In genomic region chr12:108235231-108235959, GRCh38 we compare ENCODE assay signal across 23 cellular contexts.
A peak's percentile ranks its signal among the peaks of the same experiment; 100 is the strongest.
DNase-seq lines count a peak whose midpoint lies in the region; ATAC-seq and TF ChIP-seq lines count a peak whose summit lies in the region.
"Had no signal": no experiment of that assay in that cellular context is flagged by ENCODE, and none has a peak within 500 bp of the region (broad histone marks: within the 10 kb centered on the region; RNA-seq: fewer than 3 reads in every experiment).

No MANE protein-coding gene starts in this region.

- POLR2A ChIA-PET in PC-9 (lab: Charles Lee; ENCODE audit: unreplicated experiment): no interaction called here

- no peaks in the 10 kb centered on the region for H4K20me1 ChIP-seq in PC-9 (ENCODE audit: insufficient read depth)

- no peak overlapping the region for H3K9ac ChIP-seq in HUES64 (ENCODE audit: low read depth, low read length)
- H3K9ac ChIP-seq: KMS-11, SK-N-SH had no signal

- H3K27ac ChIP-seq in HUES64 (ENCODE audit: low read depth, low read length) (peak overlapping the region; percentile 78), substantia nigra (ENCODE audit: low read depth, low read length, poor library complexity, severe bottlenecking) (no peak overlapping the region), PC-9 (no peak overlapping the region)
- H3K27ac ChIP-seq: 22Rv1, HL-60, KMS-11 had no signal

- H3K4me2 ChIP-seq in PC-9: no peak overlapping the region
- H3K4me2 ChIP-seq: KMS-11, SK-N-SH had no signal

- H3K9me3 Mint-ChIP-seq in glutamatergic neuron (ENCODE audit: unreplicated experiment) (peaks cover 5% of the 10 kb centered on the region), neural crest cell (no peaks in the 10 kb centered on the region)
- H3K9me3 Mint-ChIP-seq: CD8-positive, alpha-beta T cell had no signal

- BruUV-seq in PC-9 (replicated peaks; lab: Mats Ljungman, UMichigan): no TSS peak

- peak; percentile 16 for DNase-seq in NCI-H2227 (lab: John Stamatoyannopoulos, UW; ENCODE audit: unreplicated experiment)
- no peak for DNase-seq in NCI-H2227 treated with DMSO at 0.1 percent for 48 hours (lab: John Stamatoyannopoulos, UW)
- no peak for DNase-seq in glutamatergic neuron
- DNase-seq in neural crest cell (ENCODE audit: low read depth, low spot score): no peak
- DNase-seq in substantia nigra (lab: John Stamatoyannopoulos, UW): no peak
- no peak for DNase-seq in PC-9
- DNase-seq: CD8-positive, alpha-beta T cell; DND-41; GDM1; IMR-90; NCI-H1105 treated with DMSO at 0.1 percent for 48 hours; NCI-H2029 treated with DMSO at 0.1 percent for 48 hours; NCI-H2171; NCI-H446; NCI-H69; SIG-M5; SK-N-SH had no signal

- no peaks in the 10 kb centered on the region for H3K9me2 ChIP-seq in PC-9 (ENCODE audit: insufficient read depth)
- H3K9me2 ChIP-seq: SK-N-SH had no signal

- ATAC-seq in HG02759 (IDR thresholded peaks at IDR 0.05; ENCODE audit: unreplicated experiment): no peak
- ATAC-seq: CD8-positive, alpha-beta T cell; Panc1 had no signal

- H3K4me1 Mint-ChIP-seq in glutamatergic neuron (ENCODE audit: low read depth, unreplicated experiment): peaks cover 14% of the 10 kb centered on the region
- H3K4me1 Mint-ChIP-seq in neural crest cell: peaks cover 19% of the 10 kb centered on the region

- 7% methylated on average over 5 of the region's 5 CpGs for WGBS in HUES64

- H3K27me3 Mint-ChIP-seq in glutamatergic neuron (ENCODE audit: unreplicated experiment) (peaks cover 10% of the 10 kb centered on the region), neural crest cell (ENCODE audit: low read depth) (peaks cover 57% of the 10 kb centered on the region)

- no peaks in the 10 kb centered on the region for H3F3A ChIP-seq in PC-9 (ENCODE audit: insufficient read depth, low read depth)

- H3K79me2 ChIP-seq in PC-9 (ENCODE audit: low read depth): no peaks in the 10 kb centered on the region

- no peak overlapping the region for H3K4me3 ChIP-seq in HUES64 (ENCODE audit: low read length)
- H3K4me3 ChIP-seq in PC-9: no peak overlapping the region

- CTCF ChIA-PET in PC-9 (lab: Charles Lee): no interaction called here

- H2AFZ ChIP-seq in PC-9: no peak overlapping the region

- H3K4me1 ChIP-seq in HUES64 (ENCODE audit: insufficient read depth, low read length): peaks cover 21% of the 10 kb centered on the region
- no peaks in the 10 kb centered on the region for H3K4me1 ChIP-seq in PC-9 (replicated peaks; ENCODE audit: insufficient read depth)

- peaks cover 11% of the 10 kb centered on the region for H3K36me3 Mint-ChIP-seq in glutamatergic neuron (ENCODE audit: unreplicated experiment)
- no peaks in the 10 kb centered on the region for H3K36me3 Mint-ChIP-seq in neural crest cell (ENCODE audit: low read depth)
- H3K36me3 Mint-ChIP-seq: CD8-positive, alpha-beta T cell had no signal

- H3K27ac Mint-ChIP-seq in glutamatergic neuron (ENCODE audit: unreplicated experiment) (peak overlapping the region; percentile 71), neural crest cell (ENCODE audit: unreplicated experiment) (no peak overlapping the region)
- H3K27ac Mint-ChIP-seq: CD8-positive, alpha-beta T cell had no signal

- H3K4me3 Mint-ChIP-seq in glutamatergic neuron (ENCODE audit: unreplicated experiment): peak overlapping the region; percentile 39
- H3K4me3 Mint-ChIP-seq in neural crest cell: peak overlapping the region; percentile 59
- H3K4me3 Mint-ChIP-seq: CD8-positive, alpha-beta T cell had no signal

- H3K27me3 ChIP-seq in HUES64 (ENCODE audit: insufficient read depth, low read length): no peaks in the 10 kb centered on the region
- no peaks in the 10 kb centered on the region for H3K27me3 ChIP-seq in PC-9 (ENCODE audit: insufficient read depth, low read depth)

- TF ChIP-seq CTCF in glutamatergic neuron (IDR thresholded peaks at IDR 0.05; ENCODE audit: partially characterized antibody, unreplicated experiment) (no peak), neural crest cell (conservative IDR thresholded peaks at IDR 0.05) (no peak), PC-9 (conservative IDR thresholded peaks at IDR 0.05) (no peak)

- H3K9me3 ChIP-seq in HUES64 (ENCODE audit: insufficient read depth, low read depth, low read length) (no peaks in the 10 kb centered on the region), PC-9 (ENCODE audit: insufficient read depth, low read depth) (no peaks in the 10 kb centered on the region)
- H3K9me3 ChIP-seq: SK-N-SH had no signal

- intact Hi-C loops in PC-9 (cut with micrococcal nuclease; ENCODE audit: unreplicated experiment): no loop called here

- H3K36me3 ChIP-seq in HUES64 (ENCODE audit: insufficient read depth, low read length): no peaks in the 10 kb centered on the region
- no peaks in the 10 kb centered on the region for H3K36me3 ChIP-seq in PC-9 (ENCODE audit: low read depth)
